In genomic region chr9:70588999-70589398, GRCh38 we compare ENCODE assay signal across 14 cellular contexts.
DNase-seq lines count a peak whose midpoint lies in the region; ATAC-seq and TF ChIP-seq lines count a peak whose summit lies in the region.
"Had no signal": no experiment of that assay in that cellular context is flagged by ENCODE, and none has a peak within 500 bp of the region (broad histone marks: within the 10 kb centered on the region; RNA-seq: fewer than 3 reads in every experiment).

No MANE protein-coding gene starts in this region.

- DNase-seq in esophagus squamous epithelium (lab: John Stamatoyannopoulos, UW), result no peak
- DNase-seq in tibial nerve (ENCODE audit: low spot score in 2 of 2), result no peak
- DNase-seq in islet precursor cell, result no peak
- no peak for DNase-seq in LoVo (ENCODE audit: low spot score)
- DNase-seq: activated B cell treated with CpG ODN at 0.5 μM for 24 hours; activated effector memory CD4-positive, alpha-beta T cell treated with anti-CD3 and anti-CD28 coated beads, Interleukin-2, amount 50 U/mL, for 16 hours; DMS79 treated with DMSO at 0.1 percent for 48 hours; NCI-H2029 treated with DMSO at 0.1 percent for 48 hours; stimulated activated CD4-positive, alpha-beta T cell treated with anti-CD3 and anti-CD28 coated beads, Interleukin-1b, Interleukin-23, amount 100 ng/mL, for 48 hours had no signal

- H3K9me3 ChIP-seq in esophagus squamous epithelium (no peaks in the 10 kb centered on the region), parathyroid adenoma (ENCODE audit: control insufficient read depth, low read length) (no peaks in the 10 kb centered on the region), tibial nerve (no peaks in the 10 kb centered on the region)
- H3K9me3 ChIP-seq: BLaER1 had no signal

- peaks cover 0 to 45% (median 19%) of the 10 kb centered on the region in 3 donors for H3K4me1 ChIP-seq in esophagus squamous epithelium
- peaks cover 4% of the 10 kb centered on the region for H3K4me1 ChIP-seq in parathyroid adenoma
- peaks cover 0 to 71% (median 37%) of the 10 kb centered on the region in 4 donors for H3K4me1 ChIP-seq in tibial nerve
- H3K4me1 ChIP-seq: BLaER1 had no signal

- ATAC-seq in HG03175 (IDR thresholded peaks at IDR 0.05; ENCODE audit: unreplicated experiment), result no peak
- ATAC-seq: Panc1 had no signal

- no peaks in the 10 kb centered on the region for H3K79me2 ChIP-seq in parathyroid adenoma

- H3K27me3 ChIP-seq in esophagus squamous epithelium, result no peaks in the 10 kb centered on the region
- no peaks in the 10 kb centered on the region for H3K27me3 ChIP-seq in parathyroid adenoma (ENCODE audit: control insufficient read depth, insufficient read depth, low read length)
- H3K27me3 ChIP-seq in tibial nerve, result no peaks in the 10 kb centered on the region
- H3K27me3 ChIP-seq: BLaER1 had no signal

- no peak overlapping the region for H3K4me2 ChIP-seq in parathyroid adenoma (ENCODE audit: low read length)
- H3K4me2 ChIP-seq: BLaER1 had no signal

- intact Hi-C loops in esophagus squamous epithelium (cut with DNase I), result no loop called here

- H3K4me3 ChIP-seq in esophagus squamous epithelium, result peak overlapping the region in 1 of 4 donors; percentile 29
- H3K4me3 ChIP-seq in parathyroid adenoma (ENCODE audit: low read depth, low read length), result no peak overlapping the region
- no peak overlapping the region for H3K4me3 ChIP-seq in tibial nerve
- H3K4me3 ChIP-seq: BLaER1 had no signal

- WGBS in adipose tissue, 3 donors, result 86 to 91% (median 89%) methylated on average over 4 of the region's 4 CpGs
- 79 to 95% methylated on average over 4 of the region's 4 CpGs for WGBS in esophagus squamous epithelium, 2 donors
- 32 to 33% methylated on average over 4 of the region's 4 CpGs for WGBS in tibial nerve, 2 donors

- no peaks in the 10 kb centered on the region for H3K36me3 ChIP-seq in esophagus squamous epithelium
- no peaks in the 10 kb centered on the region for H3K36me3 ChIP-seq in parathyroid adenoma (ENCODE audit: control insufficient read depth, insufficient read depth, low read length)
- no peaks in the 10 kb centered on the region for H3K36me3 ChIP-seq in tibial nerve
- H3K36me3 ChIP-seq: BLaER1 had no signal

- H2AFZ ChIP-seq in parathyroid adenoma, result no peak overlapping the region

- TF ChIP-seq CTCF in esophagus squamous epithelium (IDR thresholded peaks at IDR 0.05) (no peak), parathyroid adenoma (IDR thresholded peaks at IDR 0.05) (no peak), tibial nerve (IDR thresholded peaks at IDR 0.05) (no peak)

- H3K27ac ChIP-seq in adipose tissue (ENCODE audit: low read depth, low read length) (peak overlapping the region; percentile 55), esophagus squamous epithelium (peak overlapping the region; percentile 51 to 88 (median 81)), parathyroid adenoma (peak overlapping the region; percentile 60), tibial nerve (peak overlapping the region; percentile 72 to 97 (median 82))
- H3K27ac ChIP-seq: BLaER1 had no signal

- no peak overlapping the region for H3K9ac ChIP-seq in parathyroid adenoma
- H3K9ac ChIP-seq: BLaER1 had no signal

- no peak for TF ChIP-seq POLR2A in esophagus squamous epithelium (IDR thresholded peaks at IDR 0.05)
- TF ChIP-seq POLR2A in tibial nerve (IDR thresholded peaks at IDR 0.05), result no peak

- no peak for TF ChIP-seq EP300 in tibial nerve (IDR thresholded peaks at IDR 0.05)
